ENCODE assay signal across 9 cellular contexts in genomic region chr2:209525834-209526281, GRCh38.
DNase-seq lines count a peak whose midpoint lies in the region; ATAC-seq and TF ChIP-seq lines count a peak whose summit lies in the region.
"Had no signal": no experiment of that assay in that cellular context is flagged by ENCODE, and none has a peak within 500 bp of the region (broad histone marks: within the 10 kb centered on the region; RNA-seq: fewer than 3 reads in every experiment).

No MANE protein-coding gene starts in this region.

- peak overlapping the region in 1 of 4 experiments; percentile 31 for H3K4me3 ChIP-seq in fibroblast of lung (replicated peaks in 1 of 4; ENCODE audit: control extremely low read depth in 1 of 4, insufficient read depth in 1 of 4, low read depth in 3 of 4, low read length in 4 of 4)

- H3K9me3 ChIP-seq in fibroblast of lung (ENCODE audit: control insufficient read depth, insufficient read depth, low read depth, low read length) = no peaks in the 10 kb centered on the region

- no peaks in the 10 kb centered on the region for H3K36me3 ChIP-seq in fibroblast of lung (ENCODE audit: control insufficient read depth, insufficient read depth, low read length)

- no peaks in the 10 kb centered on the region for H3K27me3 ChIP-seq in fibroblast of lung (ENCODE audit: control insufficient read depth, insufficient read depth, low read length)

- H3K27ac ChIP-seq in fibroblast of lung (ENCODE audit: insufficient read depth, low read length) = peak overlapping the region; percentile 65
- H3K27ac ChIP-seq: VCaP had no signal

- H3K79me2 ChIP-seq in fibroblast of lung (ENCODE audit: control insufficient read depth, insufficient read depth, low read length) = no peaks in the 10 kb centered on the region

- H3K4me1 ChIP-seq in fibroblast of lung (ENCODE audit: control insufficient read depth, extremely low read depth, insufficient read depth, low read length) = peaks cover 3% of the 10 kb centered on the region

- H2AFZ ChIP-seq in fibroblast of lung (ENCODE audit: low read length) = no peak overlapping the region

- DNase-seq in NAMALWA (ENCODE audit: low spot score) (peak; percentile 44), fibroblast of lung (ENCODE audit: low read depth in 2 of 2) (peak; percentile 87 to 96), smooth muscle cell of the brain vasculature (ENCODE audit: low read depth, low spot score) (peak; percentile 51), NCI-H2171 (lab: John Stamatoyannopoulos, UW) (no peak), Ammon's horn (ENCODE audit: low spot score) (no peak), GOT3 (lab: John Stamatoyannopoulos, UW) (no peak), NCI-H2171 treated with DMSO at 0.1 percent for 48 hours (lab: John Stamatoyannopoulos, UW) (no peak)

- ATAC-seq in GM21381 (IDR thresholded peaks at IDR 0.05; ENCODE audit: unreplicated experiment) = peak; percentile 28

- peak overlapping the region; percentile 85 for H3K4me2 ChIP-seq in fibroblast of lung (ENCODE audit: extremely low read depth, insufficient read depth, low read length)

- H3K9ac ChIP-seq in fibroblast of lung (ENCODE audit: insufficient read depth, low read length) = no peak overlapping the region

- no peaks in the 10 kb centered on the region for H4K20me1 ChIP-seq in fibroblast of lung (ENCODE audit: control insufficient read depth, extremely low read depth, insufficient read depth, low read length)

- no peak for TF ChIP-seq CTCF in fibroblast of lung (conservative IDR thresholded peaks at IDR 0.05 in 1 of 2, IDR thresholded peaks at IDR 0.05 in 1 of 2; ENCODE audit: low read depth in 1 of 2, low read length in 2 of 2)

Comparison
In these comparisons a context has a peak if more than half of its experiments do, and no peak if none do; other contexts are left out.
1. DNase-seq: peak in NAMALWA (single experiment), fibroblast of lung (2 of 2) and smooth muscle cell of the brain vasculature (single experiment); none in NCI-H2171 (single experiment), Ammon's horn (single experiment), GOT3 (single experiment) and NCI-H2171 treated with DMSO at 0.1 percent for 48 hours (single experiment).